In genomic region chr3:55172913-55173312, GRCh38 we compare ENCODE assay signal across 2 cellular contexts.
TF ChIP-seq lines count a peak whose summit lies in the region.

No MANE protein-coding gene starts in this region.

TF ChIP-seq in HEK293, 187 proteins besides CTCF, POLR2A, EP300 and RAD21:
- TF ChIP-seq ZNF133 (tag by site-specific recombination; IDR thresholded peaks at IDR 0.05) (peak; percentile 59; the same call in 1 of the 2 replicates), ZNF561 (tag by site-specific recombination; IDR thresholded peaks at IDR 0.05; ENCODE audit: borderline replicate concordance) (no peak), ZNF670 (tag by site-specific recombination; IDR thresholded peaks at IDR 0.05; ENCODE audit: low read depth) (no peak), ZNF830 (tag by site-specific recombination; IDR thresholded peaks at IDR 0.05; ENCODE audit: low read depth) (no peak), PRDM10 (tag by site-specific recombination; IDR thresholded peaks at IDR 0.05) (no peak)

TF ChIP-seq in GM23338, 12 proteins besides CTCF, POLR2A, EP300 and RAD21:
- TF ChIP-seq EZH2 (IDR thresholded peaks at IDR 0.05; ENCODE audit: low read depth, unreplicated experiment) (no peak), NANOG (IDR thresholded peaks at IDR 0.05; ENCODE audit: borderline replicate concordance) (no peak), ZNF331 (CRISPR knock-in tag; IDR thresholded peaks at IDR 0.05; ENCODE audit: low read depth) (no peak)
TF ChIP-seq in GM23338: peak in this region for 0.
